ENCODE assay signal across 1 cellular context in genomic region chr1:18479484-18479883, GRCh38.
TF ChIP-seq lines count a peak whose summit lies in the region.

No MANE protein-coding gene starts in this region.

TF ChIP-seq in K562, 482 proteins besides CTCF, POLR2A, EP300 and RAD21 (continued from another document):
- no peak for TF ChIP-seq RERE (CRISPR knock-in tag; IDR thresholded peaks at IDR 0.05; ENCODE audit: borderline replicate concordance)
- no peak for TF ChIP-seq ZNF12 (CRISPR knock-in tag; IDR thresholded peaks at IDR 0.05)
- no peak for TF ChIP-seq PHTF2 (CRISPR knock-in tag; IDR thresholded peaks at IDR 0.05)
- no peak for TF ChIP-seq ELF4 (CRISPR knock-in tag; IDR thresholded peaks at IDR 0.05)
- no peak for TF ChIP-seq CEBPG (CRISPR knock-in tag; IDR thresholded peaks at IDR 0.05)
- TF ChIP-seq CEBPG (tag; conservative IDR thresholded peaks at IDR 0.05 in 1 of 2, IDR thresholded peaks at IDR 0.05 in 1 of 2): peak; percentile 69 to 92
- no peak for TF ChIP-seq USF1 (CRISPR knock-in tag; IDR thresholded peaks at IDR 0.05)
- TF ChIP-seq ELF2 (CRISPR knock-in tag; IDR thresholded peaks at IDR 0.05): no peak
- TF ChIP-seq ATF1 (CRISPR knock-in tag; IDR thresholded peaks at IDR 0.05): no peak
- TF ChIP-seq ATF1 (tag; IDR thresholded peaks at IDR 0.05): no peak
- no peak for TF ChIP-seq SIX5 (IDR thresholded peaks at IDR 0.05; ENCODE audit: borderline replicate concordance in 1 of 2, insufficient read depth in 1 of 2, low read depth in 1 of 2, low read length in 2 of 2)
- TF ChIP-seq MEF2D (tag; conservative IDR thresholded peaks at IDR 0.05; ENCODE audit: low read depth): no peak
- TF ChIP-seq, protein P1, sequence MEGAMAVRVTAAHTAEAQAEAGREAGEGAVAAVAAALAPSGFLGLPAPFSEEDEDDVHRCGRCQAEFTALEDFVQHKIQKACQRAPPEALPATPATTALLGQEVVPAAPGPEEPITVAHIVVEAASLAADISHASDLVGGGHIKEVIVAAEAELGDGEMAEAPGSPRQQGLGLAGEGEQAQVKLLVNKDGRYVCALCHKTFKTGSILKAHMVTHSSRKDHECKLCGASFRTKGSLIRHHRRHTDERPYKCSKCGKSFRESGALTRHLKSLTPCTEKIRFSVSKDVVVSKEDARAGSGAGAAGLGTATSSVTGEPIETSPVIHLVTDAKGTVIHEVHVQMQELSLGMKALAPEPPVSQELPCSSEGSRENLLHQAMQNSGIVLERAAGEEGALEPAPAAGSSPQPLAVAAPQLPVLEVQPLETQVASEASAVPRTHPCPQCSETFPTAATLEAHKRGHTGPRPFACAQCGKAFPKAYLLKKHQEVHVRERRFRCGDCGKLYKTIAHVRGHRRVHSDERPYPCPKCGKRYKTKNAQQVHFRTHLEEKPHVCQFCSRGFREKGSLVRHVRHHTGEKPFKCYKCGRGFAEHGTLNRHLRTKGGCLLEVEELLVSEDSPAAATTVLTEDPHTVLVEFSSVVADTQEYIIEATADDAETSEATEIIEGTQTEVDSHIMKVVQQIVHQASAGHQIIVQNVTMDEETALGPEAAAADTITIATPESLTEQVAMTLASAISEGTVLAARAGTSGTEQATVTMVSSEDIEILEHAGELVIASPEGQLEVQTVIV (CRISPR knock-in tag; IDR thresholded peaks at IDR 0.05; ENCODE audit: borderline replicate concordance): peak; percentile 58; the same call in 1 of the 2 replicates
- no peak for TF ChIP-seq SREBF2 (CRISPR knock-in tag; IDR thresholded peaks at IDR 0.05)
- no peak for TF ChIP-seq ZNF780A (CRISPR knock-in tag; IDR thresholded peaks at IDR 0.05)
- no peak for TF ChIP-seq GATAD2B (IDR thresholded peaks at IDR 0.05; ENCODE audit: borderline replicate concordance)
- TF ChIP-seq, protein P2, sequence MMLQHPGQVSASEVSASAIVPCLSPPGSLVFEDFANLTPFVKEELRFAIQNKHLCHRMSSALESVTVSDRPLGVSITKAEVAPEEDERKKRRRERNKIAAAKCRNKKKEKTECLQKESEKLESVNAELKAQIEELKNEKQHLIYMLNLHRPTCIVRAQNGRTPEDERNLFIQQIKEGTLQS (IDR thresholded peaks at IDR 0.05): peak; percentile 70; the same call in 1 of the 2 replicates
- TF ChIP-seq, protein P2 (CRISPR knock-in tag; conservative IDR thresholded peaks at IDR 0.05): no peak
- TF ChIP-seq ATF7 (IDR thresholded peaks at IDR 0.05): peak; percentile 51; the same call in 1 of the 2 replicates
- peak; percentile 68; the same call in 1 of the 2 replicates for TF ChIP-seq CEBPB (tag; IDR thresholded peaks at IDR 0.05)
